34 cellular contexts compared by ENCODE assay signal in the genomic region with DNA sequence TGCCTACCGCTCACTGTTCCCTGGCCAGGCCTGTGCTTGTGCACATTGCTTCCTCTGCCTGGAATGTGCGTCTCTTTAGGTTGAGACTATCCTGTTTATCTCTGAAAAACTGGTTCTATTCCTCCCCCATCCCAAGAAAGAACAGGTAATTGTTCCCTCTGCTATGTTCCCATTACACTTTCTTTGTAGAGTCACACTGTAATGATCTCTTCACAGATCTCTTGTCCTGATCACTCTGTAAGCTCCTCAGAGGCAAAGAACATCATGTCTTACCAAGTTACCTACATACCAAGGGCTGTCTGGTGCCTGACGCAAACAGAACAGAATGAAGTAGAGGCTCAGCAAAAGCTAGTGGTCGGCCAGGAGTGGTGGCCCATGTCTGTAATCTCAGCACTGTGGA.
"Had no signal": no experiment of that assay in that cellular context is flagged by ENCODE, and none has a peak within 500 bp of the region (broad histone marks: within the 10 kb centered on the region; RNA-seq: fewer than 3 reads in every experiment).

No MANE protein-coding gene starts in this region.

- H3K4me3 ChIP-seq: MG63 had no signal

- H3K9ac ChIP-seq: KMS-11 had no signal

- H3K27ac ChIP-seq: KMS-11 had no signal

- DNase-seq: Karpas-422, Kasumi-1, MM.1S, MV-4-11, NCI-H1048, NCI-H1092, NCI-H1092 treated with DMSO at 0.1 percent for 48 hours, NCI-H1105, NCI-H1105 treated with DMSO at 0.1 percent for 48 hours, NCI-H1417, NCI-H1417 treated with DMSO at 0.1 percent for 48 hours, NCI-H1436, NCI-H1436 treated with DMSO at 0.1 percent for 48 hours, NCI-H146, NCI-H1694, NCI-H1694 treated with DMSO at 0.1 percent for 48 hours, NCI-H187, NCI-H187 treated with DMSO at 0.1 percent for 48 hours, NCI-H1930, NCI-H2029, NCI-H2029 treated with DMSO at 0.1 percent for 48 hours, NCI-H2081, NCI-H2081 treated with DMSO at 0.1 percent for 48 hours, NCI-H2107, NCI-H2171, NCI-H2171 treated with DMSO at 0.1 percent for 48 hours, NCI-H2227 treated with DMSO at 0.1 percent for 48 hours, NCI-H226, NCI-H345, NCI-H446, NCI-H446 treated with DMSO at 0.1 percent for 48 hours, NCI-H510A had no signal

- H3K36me3 ChIP-seq: MG63 had no signal

- H3K27me3 ChIP-seq: MG63 had no signal

- H3K4me2 ChIP-seq: KMS-11 had no signal

- H3K9me3 ChIP-seq: MG63 had no signal
